ENCODE assay signal across 2 cellular contexts in genomic region chr3:193939527-193939926, GRCh38.
TF ChIP-seq lines count a peak whose summit lies in the region.

No MANE protein-coding gene starts in this region.

TF ChIP-seq in K562, 482 proteins besides CTCF, POLR2A, EP300 and RAD21 (continues in another document):
- no peak for TF ChIP-seq SRF (CRISPR knock-in tag; IDR thresholded peaks at IDR 0.05)
- TF ChIP-seq NR2C1 (IDR thresholded peaks at IDR 0.05): no peak
- TF ChIP-seq NR2C1 (tag; IDR thresholded peaks at IDR 0.05): no peak
- TF ChIP-seq MEIS2 (IDR thresholded peaks at IDR 0.05; ENCODE audit: partially characterized antibody): no peak
- TF ChIP-seq, protein P1, sequence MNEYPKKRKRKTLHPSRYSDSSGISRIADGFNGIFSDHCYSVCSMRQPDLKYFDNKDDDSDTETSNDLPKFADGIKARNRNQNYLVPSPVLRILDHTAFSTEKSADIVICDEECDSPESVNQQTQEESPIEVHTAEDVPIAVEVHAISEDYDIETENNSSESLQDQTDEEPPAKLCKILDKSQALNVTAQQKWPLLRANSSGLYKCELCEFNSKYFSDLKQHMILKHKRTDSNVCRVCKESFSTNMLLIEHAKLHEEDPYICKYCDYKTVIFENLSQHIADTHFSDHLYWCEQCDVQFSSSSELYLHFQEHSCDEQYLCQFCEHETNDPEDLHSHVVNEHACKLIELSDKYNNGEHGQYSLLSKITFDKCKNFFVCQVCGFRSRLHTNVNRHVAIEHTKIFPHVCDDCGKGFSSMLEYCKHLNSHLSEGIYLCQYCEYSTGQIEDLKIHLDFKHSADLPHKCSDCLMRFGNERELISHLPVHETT (CRISPR knock-in tag; conservative IDR thresholded peaks at IDR 0.05 in 1 of 2, IDR thresholded peaks at IDR 0.05 in 1 of 2): no peak
- no peak for TF ChIP-seq COPS2 (conservative IDR thresholded peaks at IDR 0.05)
- TF ChIP-seq ATF7 (IDR thresholded peaks at IDR 0.05): no peak
- TF ChIP-seq CEBPG (CRISPR knock-in tag; IDR thresholded peaks at IDR 0.05): no peak
- no peak for TF ChIP-seq CEBPG (tag; conservative IDR thresholded peaks at IDR 0.05 in 1 of 2, IDR thresholded peaks at IDR 0.05 in 1 of 2)
- TF ChIP-seq ADNP (tag; IDR thresholded peaks at IDR 0.05): peak; percentile 66; the same call in 1 of the 2 replicates
- no peak for TF ChIP-seq NELFE (IDR thresholded peaks at IDR 0.05; ENCODE audit: insufficient read depth, insufficient read length)
- TF ChIP-seq CHD2 (IDR thresholded peaks at IDR 0.05; ENCODE audit: low read depth, low read length): no peak
- no peak for TF ChIP-seq SMARCE1 (IDR thresholded peaks at IDR 0.05)
- TF ChIP-seq, protein P2, sequence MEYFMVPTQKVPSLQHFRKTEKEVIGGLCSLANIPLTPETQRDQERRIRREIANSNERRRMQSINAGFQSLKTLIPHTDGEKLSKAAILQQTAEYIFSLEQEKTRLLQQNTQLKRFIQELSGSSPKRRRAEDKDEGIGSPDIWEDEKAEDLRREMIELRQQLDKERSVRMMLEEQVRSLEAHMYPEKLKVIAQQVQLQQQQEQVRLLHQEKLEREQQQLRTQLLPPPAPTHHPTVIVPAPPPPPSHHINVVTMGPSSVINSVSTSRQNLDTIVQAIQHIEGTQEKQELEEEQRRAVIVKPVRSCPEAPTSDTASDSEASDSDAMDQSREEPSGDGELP (CRISPR knock-in tag; IDR thresholded peaks at IDR 0.05; ENCODE audit: borderline replicate concordance): no peak
- peak; percentile 62 for TF ChIP-seq RBM25 (IDR thresholded peaks at IDR 0.05; ENCODE audit: low read depth, low read length, severe bottlenecking)
- no peak for TF ChIP-seq CEBPB (tag; IDR thresholded peaks at IDR 0.05)
- TF ChIP-seq ZNF695 (CRISPR knock-in tag; IDR thresholded peaks at IDR 0.05): no peak
- TF ChIP-seq ZNF146 (CRISPR knock-in tag; IDR thresholded peaks at IDR 0.05; ENCODE audit: unreplicated experiment): no peak
- TF ChIP-seq, protein P3, sequence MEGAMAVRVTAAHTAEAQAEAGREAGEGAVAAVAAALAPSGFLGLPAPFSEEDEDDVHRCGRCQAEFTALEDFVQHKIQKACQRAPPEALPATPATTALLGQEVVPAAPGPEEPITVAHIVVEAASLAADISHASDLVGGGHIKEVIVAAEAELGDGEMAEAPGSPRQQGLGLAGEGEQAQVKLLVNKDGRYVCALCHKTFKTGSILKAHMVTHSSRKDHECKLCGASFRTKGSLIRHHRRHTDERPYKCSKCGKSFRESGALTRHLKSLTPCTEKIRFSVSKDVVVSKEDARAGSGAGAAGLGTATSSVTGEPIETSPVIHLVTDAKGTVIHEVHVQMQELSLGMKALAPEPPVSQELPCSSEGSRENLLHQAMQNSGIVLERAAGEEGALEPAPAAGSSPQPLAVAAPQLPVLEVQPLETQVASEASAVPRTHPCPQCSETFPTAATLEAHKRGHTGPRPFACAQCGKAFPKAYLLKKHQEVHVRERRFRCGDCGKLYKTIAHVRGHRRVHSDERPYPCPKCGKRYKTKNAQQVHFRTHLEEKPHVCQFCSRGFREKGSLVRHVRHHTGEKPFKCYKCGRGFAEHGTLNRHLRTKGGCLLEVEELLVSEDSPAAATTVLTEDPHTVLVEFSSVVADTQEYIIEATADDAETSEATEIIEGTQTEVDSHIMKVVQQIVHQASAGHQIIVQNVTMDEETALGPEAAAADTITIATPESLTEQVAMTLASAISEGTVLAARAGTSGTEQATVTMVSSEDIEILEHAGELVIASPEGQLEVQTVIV (CRISPR knock-in tag; IDR thresholded peaks at IDR 0.05; ENCODE audit: borderline replicate concordance): no peak
- no peak for TF ChIP-seq FOXJ3 (CRISPR knock-in tag; IDR thresholded peaks at IDR 0.05)
- TF ChIP-seq ZNF76 (CRISPR knock-in tag; IDR thresholded peaks at IDR 0.05; ENCODE audit: borderline replicate concordance): no peak
- TF ChIP-seq, protein P4, sequence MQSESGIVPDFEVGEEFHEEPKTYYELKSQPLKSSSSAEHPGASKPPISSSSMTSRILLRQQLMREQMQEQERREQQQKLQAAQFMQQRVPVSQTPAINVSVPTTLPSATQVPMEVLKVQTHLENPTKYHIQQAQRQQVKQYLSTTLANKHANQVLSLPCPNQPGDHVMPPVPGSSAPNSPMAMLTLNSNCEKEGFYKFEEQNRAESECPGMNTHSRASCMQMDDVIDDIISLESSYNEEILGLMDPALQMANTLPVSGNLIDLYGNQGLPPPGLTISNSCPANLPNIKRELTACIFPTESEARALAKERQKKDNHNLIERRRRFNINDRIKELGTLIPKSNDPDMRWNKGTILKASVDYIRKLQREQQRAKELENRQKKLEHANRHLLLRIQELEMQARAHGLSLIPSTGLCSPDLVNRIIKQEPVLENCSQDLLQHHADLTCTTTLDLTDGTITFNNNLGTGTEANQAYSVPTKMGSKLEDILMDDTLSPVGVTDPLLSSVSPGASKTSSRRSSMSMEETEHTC (IDR thresholded peaks at IDR 0.05): no peak
- TF ChIP-seq, protein P5, sequence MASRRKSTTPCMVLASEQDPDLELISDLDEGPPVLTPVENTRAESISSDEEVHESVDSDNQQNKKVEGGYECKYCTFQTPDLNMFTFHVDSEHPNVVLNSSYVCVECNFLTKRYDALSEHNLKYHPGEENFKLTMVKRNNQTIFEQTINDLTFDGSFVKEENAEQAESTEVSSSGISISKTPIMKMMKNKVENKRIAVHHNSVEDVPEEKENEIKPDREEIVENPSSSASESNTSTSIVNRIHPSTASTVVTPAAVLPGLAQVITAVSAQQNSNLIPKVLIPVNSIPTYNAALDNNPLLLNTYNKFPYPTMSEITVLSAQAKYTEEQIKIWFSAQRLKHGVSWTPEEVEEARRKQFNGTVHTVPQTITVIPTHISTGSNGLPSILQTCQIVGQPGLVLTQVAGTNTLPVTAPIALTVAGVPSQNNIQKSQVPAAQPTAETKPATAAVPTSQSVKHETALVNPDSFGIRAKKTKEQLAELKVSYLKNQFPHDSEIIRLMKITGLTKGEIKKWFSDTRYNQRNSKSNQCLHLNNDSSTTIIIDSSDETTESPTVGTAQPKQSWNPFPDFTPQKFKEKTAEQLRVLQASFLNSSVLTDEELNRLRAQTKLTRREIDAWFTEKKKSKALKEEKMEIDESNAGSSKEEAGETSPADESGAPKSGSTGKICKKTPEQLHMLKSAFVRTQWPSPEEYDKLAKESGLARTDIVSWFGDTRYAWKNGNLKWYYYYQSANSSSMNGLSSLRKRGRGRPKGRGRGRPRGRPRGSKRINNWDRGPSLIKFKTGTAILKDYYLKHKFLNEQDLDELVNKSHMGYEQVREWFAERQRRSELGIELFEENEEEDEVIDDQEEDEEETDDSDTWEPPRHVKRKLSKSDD (conservative IDR thresholded peaks at IDR 0.05; ENCODE audit: low read length): no peak

TF ChIP-seq in H1, 55 proteins besides CTCF, POLR2A, EP300 and RAD21:
- TF ChIP-seq JUND (IDR thresholded peaks at IDR 0.05; ENCODE audit: low read length): no peak
- TF ChIP-seq TAF1 (IDR thresholded peaks at IDR 0.05; ENCODE audit: low read depth, low read length): no peak
- no peak for TF ChIP-seq RNF2 (IDR thresholded peaks at IDR 0.05; ENCODE audit: borderline replicate concordance, low read depth, low read length, missing control alignments, poor library complexity, severe bottlenecking)
- TF ChIP-seq FOSL1 (IDR thresholded peaks at IDR 0.05; ENCODE audit: insufficient read depth, low read depth, low read length): no peak
